Comparison of ENCODE assay signal across 26 cellular contexts in genomic region chr2:46042207-46042637, GRCh38.
DNase-seq lines count a peak whose midpoint lies in the region; ATAC-seq and TF ChIP-seq lines count a peak whose summit lies in the region.
"Had no signal": no experiment of that assay in that cellular context is flagged by ENCODE, and none has a peak within 500 bp of the region (broad histone marks: within the 10 kb centered on the region; RNA-seq: fewer than 3 reads in every experiment).

No MANE protein-coding gene starts in this region.

- no TSS peak for BruUV-seq in Panc1 (replicated peaks; lab: Mats Ljungman, UMichigan)

- peaks cover 36% of the 10 kb centered on the region for H3K4me1 Mint-ChIP-seq in progenitor cell of endocrine pancreas (ENCODE audit: low read depth)
- H3K4me1 Mint-ChIP-seq: activated B cell treated with CpG ODN at 0.5 μM for 24 hours; activated naive CD4-positive, alpha-beta T cell treated with anti-CD3 and anti-CD28 coated beads, Interleukin-2, amount 50 U/mL, for 24 hours had no signal

- intact Hi-C loops in Panc1 (cut with micrococcal nuclease; ENCODE audit: unreplicated experiment), result no loop called here

- H3K27ac ChIP-seq in Panc1 (ENCODE audit: low read length), result peak overlapping the region; percentile 57; the same call in 1 of the 2 replicates
- H3K27ac ChIP-seq: BLaER1 treated with 17β-estradiol and CSF1 and Interleukin-3, amounts not matched to agents 10 nM and 100 nM; KMS-11 had no signal

- H3K4me3 ChIP-seq in BE2C (ENCODE audit: low read depth, low read length) (no peak overlapping the region), Panc1 (ENCODE audit: low read depth in 2 of 2, low read length in 2 of 2) (no peak overlapping the region)
- H3K4me3 ChIP-seq: BLaER1 treated with 17β-estradiol and CSF1 and Interleukin-3, amounts not matched to agents 10 nM and 100 nM; HAP-1 had no signal

- H3K27me3 Mint-ChIP-seq in progenitor cell of endocrine pancreas, result no peaks in the 10 kb centered on the region
- H3K27me3 Mint-ChIP-seq: activated B cell treated with CpG ODN at 0.5 μM for 24 hours; activated naive CD4-positive, alpha-beta T cell treated with anti-CD3 and anti-CD28 coated beads, Interleukin-2, amount 50 U/mL, for 24 hours; naive B cell; stimulated activated naive CD8-positive, alpha-beta T cell treated with anti-CD3 and anti-CD28 coated beads, Interleukin-15, Interleukin-2, amounts not matched to agents 100 ng/mL and 50 ng/mL, for 24 hours had no signal

- no peaks in the 10 kb centered on the region for H3K9me3 ChIP-seq in BE2C
- H3K9me3 ChIP-seq in Panc1 (ENCODE audit: control insufficient read depth, insufficient read depth, low read depth, low read length), result no peaks in the 10 kb centered on the region
- H3K9me3 ChIP-seq: BLaER1 treated with 17β-estradiol and CSF1 and Interleukin-3, amounts not matched to agents 10 nM and 100 nM; HAP-1 had no signal

- no peaks in the 10 kb centered on the region for H3K27me3 ChIP-seq in BE2C
- H3K27me3 ChIP-seq in Panc1 (ENCODE audit: control insufficient read depth, insufficient read depth, low read length), result no peaks in the 10 kb centered on the region
- H3K27me3 ChIP-seq: BLaER1 treated with 17β-estradiol and CSF1 and Interleukin-3, amounts not matched to agents 10 nM and 100 nM had no signal

- peak overlapping the region; percentile 68 for H3K27ac Mint-ChIP-seq in progenitor cell of endocrine pancreas
- H3K27ac Mint-ChIP-seq: activated B cell treated with CpG ODN at 0.5 μM for 24 hours; activated naive CD4-positive, alpha-beta T cell treated with anti-CD3 and anti-CD28 coated beads, Interleukin-2, amount 50 U/mL, for 24 hours; stimulated activated naive CD8-positive, alpha-beta T cell treated with anti-CD3 and anti-CD28 coated beads, Interleukin-15, Interleukin-2, amounts not matched to agents 100 ng/mL and 50 ng/mL, for 24 hours had no signal

- ATAC-seq in Panc1 (no peak; the same call in 1 of the 2 replicates), left lobe of liver (peak; percentile 74), GM21515 (IDR thresholded peaks at IDR 0.05; ENCODE audit: unreplicated experiment) (no peak), HG03280 (IDR thresholded peaks at IDR 0.05; ENCODE audit: unreplicated experiment) (no peak), HG03469 (IDR thresholded peaks at IDR 0.05; ENCODE audit: unreplicated experiment) (no peak)

- CTCF ChIA-PET in Panc1 (lab: Charles Lee), result no interaction called here

- DNase-seq in BE2C, result peak; percentile 40
- no peak for DNase-seq in Panc1 (ENCODE audit: low read depth, low spot score)
- DNase-seq in left lobe of liver (ENCODE audit: low spot score), result no peak
- DNase-seq in progenitor cell of endocrine pancreas (ENCODE audit: low spot score, unreplicated experiment), result no peak
- DNase-seq in NCI-H128 (lab: John Stamatoyannopoulos, UW; ENCODE audit: unreplicated experiment), result no peak
- DNase-seq: activated B cell treated with CpG ODN at 0.5 μM for 24 hours; COR-L47; DMS53; effector memory CD4-positive, alpha-beta T cell; erythroblast; GDM1; head of caudate nucleus; MV-4-11; naive B cell; NCI-H524; NK-92 treated with Interleukin-12 subunit alpha and Interleukin-12 subunit beta, amount 100 ng/mL, for 24 hours; SHP77; T1000 had no signal

- in situ Hi-C loops in Panc1 (cut with HindIII; ENCODE audit: low pct_unique_long_range_greater_than_20kb, low sequenced_read_pairs), result no loop called here

- H3K9me3 Mint-ChIP-seq in progenitor cell of endocrine pancreas (ENCODE audit: low read depth), result no peaks in the 10 kb centered on the region
- H3K9me3 Mint-ChIP-seq: activated B cell treated with CpG ODN at 0.5 μM for 24 hours; activated naive CD4-positive, alpha-beta T cell treated with anti-CD3 and anti-CD28 coated beads, Interleukin-2, amount 50 U/mL, for 24 hours; naive B cell; stimulated activated naive CD8-positive, alpha-beta T cell treated with anti-CD3 and anti-CD28 coated beads, Interleukin-15, Interleukin-2, amounts not matched to agents 100 ng/mL and 50 ng/mL, for 24 hours had no signal

- no peaks in the 10 kb centered on the region for H3K36me3 Mint-ChIP-seq in progenitor cell of endocrine pancreas (ENCODE audit: insufficient read depth)

- peaks cover 26% of the 10 kb centered on the region for H3K4me1 ChIP-seq in BE2C
- H3K4me1 ChIP-seq in Panc1 (ENCODE audit: control insufficient read depth, insufficient read depth, low read length), result peaks cover 5% of the 10 kb centered on the region; the same call in 1 of the 2 replicates
- H3K4me1 ChIP-seq: BLaER1 treated with 17β-estradiol and CSF1 and Interleukin-3, amounts not matched to agents 10 nM and 100 nM; HAP-1 had no signal

- peak; percentile 3; the same call in 1 of the 2 replicates for TF ChIP-seq CTCF in BE2C (IDR thresholded peaks at IDR 0.05; ENCODE audit: low read depth, low read length)
- no peak for TF ChIP-seq CTCF in Panc1 (IDR thresholded peaks at IDR 0.05)
- TF ChIP-seq CTCF in progenitor cell of endocrine pancreas (IDR thresholded peaks at IDR 0.05; ENCODE audit: unreplicated experiment), result peak; percentile 21

- H3K36me3 ChIP-seq in BE2C (peaks cover 5% of the 10 kb centered on the region; the same call in 1 of the 2 replicates), Panc1 (ENCODE audit: control insufficient read depth, insufficient read depth, low read length) (no peaks in the 10 kb centered on the region)
- H3K36me3 ChIP-seq: HAP-1 had no signal

- H3K4me3 Mint-ChIP-seq in progenitor cell of endocrine pancreas (ENCODE audit: low read depth), result no peak overlapping the region
- H3K4me3 Mint-ChIP-seq: activated B cell treated with CpG ODN at 0.5 μM for 24 hours; activated naive CD4-positive, alpha-beta T cell treated with anti-CD3 and anti-CD28 coated beads, Interleukin-2, amount 50 U/mL, for 24 hours; naive B cell; stimulated activated naive CD8-positive, alpha-beta T cell treated with anti-CD3 and anti-CD28 coated beads, Interleukin-15, Interleukin-2, amounts not matched to agents 100 ng/mL and 50 ng/mL, for 24 hours had no signal

- POLR2A ChIA-PET in Panc1 (lab: Charles Lee), result no interaction called here
